21 cellular contexts compared by ENCODE assay signal in genomic region chr3:143482106-143483088, GRCh38.
DNase-seq lines count a peak whose midpoint lies in the region; ATAC-seq, FAIRE-seq and TF ChIP-seq lines count a peak whose summit lies in the region.
"Had no signal": no experiment of that assay in that cellular context is flagged by ENCODE, and none has a peak within 500 bp of the region (broad histone marks: within the 10 kb centered on the region; RNA-seq: fewer than 3 reads in every experiment).

No MANE protein-coding gene starts in this region.

- no peak overlapping the region for H3K27ac Mint-ChIP-seq in astrocyte (ENCODE audit: unreplicated experiment)
- H3K27ac Mint-ChIP-seq: CD8-positive, alpha-beta T cell; T-helper 2 cell treated with Interferon-gamma antibody and Interleukin-4, amounts not matched to agents 5 μg/mL and 100 μg/mL, for 36 hours had no signal

- no peaks in the 10 kb centered on the region for H4K20me1 ChIP-seq in astrocyte (ENCODE audit: insufficient read depth, low read length)

- H3K27me3 Mint-ChIP-seq in astrocyte (ENCODE audit: low read depth, unreplicated experiment) = no peaks in the 10 kb centered on the region
- H3K27me3 Mint-ChIP-seq: central memory CD8-positive, alpha-beta T cell had no signal

- no peak for FAIRE-seq in astrocyte (lab: Jason Lieb, UNC)
- FAIRE-seq: endometrium, GM19239 had no signal

- H3K36me3 ChIP-seq in astrocyte (ENCODE audit: insufficient read depth, low read length) (no peaks in the 10 kb centered on the region), aorta (ENCODE audit: control insufficient read depth in 1 of 2, insufficient read depth in 2 of 2, low read length in 1 of 2) (no peaks in the 10 kb centered on the region)
- H3K36me3 ChIP-seq: suprapubic skin had no signal

- no peak overlapping the region for H3K4me2 ChIP-seq in astrocyte (ENCODE audit: low read length)

- DNase-seq in NCI-H82 (lab: John Stamatoyannopoulos, UW) = peak; percentile 21
- DNase-seq in NCI-H82 treated with DMSO at 0.1 percent for 48 hours (lab: John Stamatoyannopoulos, UW; ENCODE audit: unreplicated experiment) = no peak
- peak; percentile 16 for DNase-seq in astrocyte (ENCODE audit: low read depth)
- DNase-seq in medulla oblongata (ENCODE audit: extremely low spot score) = peak; percentile 37
- DNase-seq in aorta = peak in 1 of 2 donors; percentile 69
- DNase-seq in RKO (ENCODE audit: low spot score) = no peak
- no peak for DNase-seq in foreskin melanocyte
- DNase-seq: activated CD4-positive, alpha-beta T cell treated with anti-CD3 and anti-CD28 coated beads for 48 hours; activated T-cell treated with anti-CD3 and anti-CD28 coated beads for 4 hours; CD8-positive, alpha-beta T cell; head of caudate nucleus; islet precursor cell had no signal

- H3K27ac ChIP-seq in astrocyte (ENCODE audit: low read depth, low read length) = no peak overlapping the region
- peak overlapping the region; percentile 57 to 71 for H3K27ac ChIP-seq in aorta (ENCODE audit: low read depth in 1 of 2, low read length in 2 of 2)
- H3K27ac ChIP-seq: parathyroid adenoma, suprapubic skin had no signal

- no peak for TF ChIP-seq CTCF in astrocyte (IDR thresholded peaks at IDR 0.05; ENCODE audit: insufficient read depth, low read depth, low read length)

- WGBS in aorta, 2 donors = 28 to 39% methylated on average over 8 of the region's 8 CpGs

- no peaks in the 10 kb centered on the region for H3K9me3 Mint-ChIP-seq in astrocyte (ENCODE audit: unreplicated experiment)
- H3K9me3 Mint-ChIP-seq: activated naive CD4-positive, alpha-beta T cell treated with anti-CD3 and anti-CD28 coated beads, Interleukin-2, amount 50 U/mL, for 72 hours; CD8-positive, alpha-beta T cell; central memory CD8-positive, alpha-beta T cell; T-helper 2 cell treated with Interferon-gamma antibody and Interleukin-4, amounts not matched to agents 5 μg/mL and 100 μg/mL, for 36 hours had no signal

- intact Hi-C loops in aorta (cut with DNase I) = no loop called here

- no peaks in the 10 kb centered on the region for H3K79me2 ChIP-seq in astrocyte (ENCODE audit: insufficient read depth, low read length)
- H3K79me2 ChIP-seq: parathyroid adenoma had no signal

- no peak overlapping the region for H3K4me3 Mint-ChIP-seq in astrocyte (ENCODE audit: unreplicated experiment)
- H3K4me3 Mint-ChIP-seq: CD8-positive, alpha-beta T cell; central memory CD8-positive, alpha-beta T cell; T-helper 2 cell treated with Interferon-gamma antibody and Interleukin-4, amounts not matched to agents 5 μg/mL and 100 μg/mL, for 36 hours had no signal

- no peaks in the 10 kb centered on the region for H3K9me3 ChIP-seq in astrocyte (ENCODE audit: insufficient read depth, low read depth, low read length)
- no peaks in the 10 kb centered on the region for H3K9me3 ChIP-seq in aorta (ENCODE audit: control insufficient read depth, low read length)
- H3K9me3 ChIP-seq: suprapubic skin had no signal

- no peak overlapping the region for H3K4me3 ChIP-seq in astrocyte (ENCODE audit: insufficient read depth, low read depth, low read length)
- no peak overlapping the region for H3K4me3 ChIP-seq in aorta (ENCODE audit: low read length in 2 of 2)
- H3K4me3 ChIP-seq: suprapubic skin had no signal

- H2AFZ ChIP-seq in astrocyte (ENCODE audit: low read depth, low read length) = no peak overlapping the region
- H2AFZ ChIP-seq: parathyroid adenoma had no signal

- H3K4me1 ChIP-seq in astrocyte (ENCODE audit: insufficient read depth, low read length) (peaks cover 6% of the 10 kb centered on the region), aorta (ENCODE audit: control insufficient read depth in 1 of 2, insufficient read depth in 2 of 2, low read length in 2 of 2) (peaks cover 3 to 9% of the 10 kb centered on the region in 2 donors)
- H3K4me1 ChIP-seq: parathyroid adenoma had no signal

- no peak overlapping the region for H3K9ac ChIP-seq in astrocyte (ENCODE audit: low read length)
- H3K9ac ChIP-seq: parathyroid adenoma had no signal

- no peaks in the 10 kb centered on the region for H3K36me3 Mint-ChIP-seq in astrocyte (ENCODE audit: low read depth, unreplicated experiment)
- H3K36me3 Mint-ChIP-seq: activated naive CD4-positive, alpha-beta T cell treated with anti-CD3 and anti-CD28 coated beads, Interleukin-2, amount 50 U/mL, for 72 hours had no signal

- peaks cover 5% of the 10 kb centered on the region for H3K4me1 Mint-ChIP-seq in astrocyte (ENCODE audit: low read depth, unreplicated experiment)
- H3K4me1 Mint-ChIP-seq: central memory CD8-positive, alpha-beta T cell had no signal

- ATAC-seq in aorta (ENCODE audit: low FRiP score) = no peak
- no peak for ATAC-seq in HG03469 (IDR thresholded peaks at IDR 0.05; ENCODE audit: unreplicated experiment)
- ATAC-seq: activated naive CD4-positive, alpha-beta T cell treated with anti-CD3 and anti-CD28 coated beads, Interleukin-2, amount 50 U/mL, for 72 hours; CD8-positive, alpha-beta T cell; Right ventricle myocardium inferior had no signal

- H3K27me3 ChIP-seq in astrocyte (ENCODE audit: insufficient read depth, low read length) = no peaks in the 10 kb centered on the region
- no peaks in the 10 kb centered on the region for H3K27me3 ChIP-seq in aorta (ENCODE audit: control insufficient read depth in 1 of 2, insufficient read depth in 2 of 2, low read length in 1 of 2)
- H3K27me3 ChIP-seq: suprapubic skin had no signal

Comparison
In these comparisons a context has a peak if more than half of its experiments do, and no peak if none do; other contexts are left out.
1. DNase-seq: peak in NCI-H82 (single experiment), astrocyte (single experiment) and medulla oblongata (single experiment); none in NCI-H82 treated with DMSO at 0.1 percent for 48 hours (single experiment), RKO (single experiment) and foreskin melanocyte (single experiment).